ENCODE assay signal across 1 cellular context in genomic region chr11:17769218-17769617, GRCh38.
TF ChIP-seq lines count a peak whose summit lies in the region.

No MANE protein-coding gene starts in this region.

TF ChIP-seq in K562, 482 proteins besides CTCF, POLR2A, EP300 and RAD21 (continued from another document):
- no peak for TF ChIP-seq NKRF (IDR thresholded peaks at IDR 0.05; ENCODE audit: borderline replicate concordance)
